Comparison of ENCODE assay signal across 1 cellular context in the genomic region with DNA sequence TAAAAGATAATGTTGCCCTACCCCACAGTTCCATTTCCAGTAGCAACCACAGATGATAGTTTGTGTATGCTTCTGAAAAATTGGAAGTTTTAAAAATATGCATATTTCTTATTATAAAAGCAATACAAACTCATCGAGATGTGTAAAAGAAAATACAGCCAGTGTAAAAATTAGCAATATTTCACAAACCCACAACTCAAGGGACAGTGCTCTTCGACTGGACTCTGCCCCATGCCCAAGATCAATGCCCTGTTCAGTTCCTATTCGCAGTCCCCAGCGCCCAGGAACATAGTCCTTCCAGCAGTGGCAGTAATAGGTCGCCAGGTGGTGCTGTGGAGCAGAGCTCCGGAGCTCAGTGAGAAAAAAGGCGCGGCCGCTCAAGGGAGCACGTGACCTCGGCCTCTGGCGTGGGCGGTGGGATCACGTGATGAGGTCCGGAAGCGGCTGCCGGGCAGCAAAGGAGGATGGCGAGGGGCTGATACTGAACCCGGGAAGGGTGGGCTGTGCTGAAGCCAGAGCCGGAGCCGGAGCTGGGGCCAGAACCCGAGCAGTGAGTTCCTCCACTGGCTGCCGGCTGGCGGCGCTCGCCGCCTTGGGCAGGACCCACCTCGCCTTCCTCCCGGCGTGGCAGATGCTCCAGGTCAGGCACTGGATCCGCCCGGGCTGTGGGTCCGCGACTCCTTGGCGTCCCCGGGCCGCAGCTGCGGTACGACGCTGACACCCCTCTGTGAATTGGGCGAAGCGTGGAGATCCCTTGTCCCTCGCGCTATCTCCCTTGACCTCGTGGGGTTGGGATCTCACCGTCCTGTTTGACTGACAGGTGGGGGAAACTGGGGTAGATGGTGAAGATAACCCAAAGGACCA.
TF ChIP-seq lines count a peak whose summit lies in the region.

A gene (plus strand): TSS at position 430 of the 864 bp plus-strand sequence. CDS start 11,190 bp downstream, outside the sequence.

TF ChIP-seq in K562, 482 proteins besides CTCF, POLR2A, EP300 and RAD21 (continued from another document and continues in another):
- TF ChIP-seq, protein P1, sequence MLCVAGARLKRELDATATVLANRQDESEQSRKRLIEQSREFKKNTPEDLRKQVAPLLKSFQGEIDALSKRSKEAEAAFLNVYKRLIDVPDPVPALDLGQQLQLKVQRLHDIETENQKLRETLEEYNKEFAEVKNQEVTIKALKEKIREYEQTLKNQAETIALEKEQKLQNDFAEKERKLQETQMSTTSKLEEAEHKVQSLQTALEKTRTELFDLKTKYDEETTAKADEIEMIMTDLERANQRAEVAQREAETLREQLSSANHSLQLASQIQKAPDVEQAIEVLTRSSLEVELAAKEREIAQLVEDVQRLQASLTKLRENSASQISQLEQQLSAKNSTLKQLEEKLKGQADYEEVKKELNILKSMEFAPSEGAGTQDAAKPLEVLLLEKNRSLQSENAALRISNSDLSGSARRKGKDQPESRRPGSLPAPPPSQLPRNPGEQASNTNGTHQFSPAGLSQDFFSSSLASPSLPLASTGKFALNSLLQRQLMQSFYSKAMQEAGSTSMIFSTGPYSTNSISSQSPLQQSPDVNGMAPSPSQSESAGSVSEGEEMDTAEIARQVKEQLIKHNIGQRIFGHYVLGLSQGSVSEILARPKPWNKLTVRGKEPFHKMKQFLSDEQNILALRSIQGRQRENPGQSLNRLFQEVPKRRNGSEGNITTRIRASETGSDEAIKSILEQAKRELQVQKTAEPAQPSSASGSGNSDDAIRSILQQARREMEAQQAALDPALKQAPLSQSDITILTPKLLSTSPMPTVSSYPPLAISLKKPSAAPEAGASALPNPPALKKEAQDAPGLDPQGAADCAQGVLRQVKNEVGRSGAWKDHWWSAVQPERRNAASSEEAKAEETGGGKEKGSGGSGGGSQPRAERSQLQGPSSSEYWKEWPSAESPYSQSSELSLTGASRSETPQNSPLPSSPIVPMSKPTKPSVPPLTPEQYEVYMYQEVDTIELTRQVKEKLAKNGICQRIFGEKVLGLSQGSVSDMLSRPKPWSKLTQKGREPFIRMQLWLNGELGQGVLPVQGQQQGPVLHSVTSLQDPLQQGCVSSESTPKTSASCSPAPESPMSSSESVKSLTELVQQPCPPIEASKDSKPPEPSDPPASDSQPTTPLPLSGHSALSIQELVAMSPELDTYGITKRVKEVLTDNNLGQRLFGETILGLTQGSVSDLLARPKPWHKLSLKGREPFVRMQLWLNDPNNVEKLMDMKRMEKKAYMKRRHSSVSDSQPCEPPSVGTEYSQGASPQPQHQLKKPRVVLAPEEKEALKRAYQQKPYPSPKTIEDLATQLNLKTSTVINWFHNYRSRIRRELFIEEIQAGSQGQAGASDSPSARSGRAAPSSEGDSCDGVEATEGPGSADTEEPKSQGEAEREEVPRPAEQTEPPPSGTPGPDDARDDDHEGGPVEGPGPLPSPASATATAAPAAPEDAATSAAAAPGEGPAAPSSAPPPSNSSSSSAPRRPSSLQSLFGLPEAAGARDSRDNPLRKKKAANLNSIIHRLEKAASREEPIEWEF (CRISPR knock-in tag; IDR thresholded peaks at IDR 0.05): no peak
- TF ChIP-seq ZNF830 (CRISPR knock-in tag; IDR thresholded peaks at IDR 0.05) (no peak), ZNF140 (CRISPR knock-in tag; IDR thresholded peaks at IDR 0.05) (no peak), POU5F1 (IDR thresholded peaks at IDR 0.05; ENCODE audit: borderline replicate concordance, low read depth, low read length, partially characterized antibody) (no peak), SMC3 (conservative IDR thresholded peaks at IDR 0.05; ENCODE audit: insufficient read depth, low read depth, low read length) (peak; percentile 97), RUNX1 (IDR thresholded peaks at IDR 0.05; ENCODE audit: low read depth) (no peak), TARDBP (IDR thresholded peaks at IDR 0.05) (peak; percentile 51; the same call in 1 of the 2 replicates), ZNF778 (CRISPR knock-in tag; IDR thresholded peaks at IDR 0.05) (no peak), ZNF253 (CRISPR knock-in tag; conservative IDR thresholded peaks at IDR 0.05) (no peak), NFRKB (IDR thresholded peaks at IDR 0.05; ENCODE audit: low read depth) (no peak), CBFA2T2 (conservative IDR thresholded peaks at IDR 0.05) (peak; percentile 98), ARID2 (IDR thresholded peaks at IDR 0.05) (peak; percentile 72; the same call in 1 of the 2 replicates), RBM14 (IDR thresholded peaks at IDR 0.05; ENCODE audit: borderline replicate concordance, insufficient read depth, low read depth, low read length) (no peak), RAD51 (IDR thresholded peaks at IDR 0.05; ENCODE audit: borderline replicate concordance, low read depth) (peak; percentile 100), MAFK (IDR thresholded peaks at IDR 0.05; ENCODE audit: low read length) (0 out of 2 replicates have a peak, but pooled peaks have one; percentile 3), MTA3 (IDR thresholded peaks at IDR 0.05; ENCODE audit: borderline replicate concordance) (peak; percentile 69; the same call in 1 of the 2 replicates), CBX2 (IDR thresholded peaks at IDR 0.05; ENCODE audit: insufficient read depth, low read length, poor library complexity, severe bottlenecking) (no peak), ZNF239 (CRISPR knock-in tag; IDR thresholded peaks at IDR 0.05) (0 out of 2 replicates have a peak, but pooled peaks have one; percentile 47), POLR2B (IDR thresholded peaks at IDR 0.05; ENCODE audit: low read depth, partially characterized antibody) (no peak), NFIC (IDR thresholded peaks at IDR 0.05) (no peak), TAF15 (IDR thresholded peaks at IDR 0.05; ENCODE audit: low read depth, low read length) (no peak), NR1H2 (CRISPR knock-in tag; IDR thresholded peaks at IDR 0.05) (no peak), NBN (IDR thresholded peaks at IDR 0.05; ENCODE audit: low read depth) (0 out of 2 replicates have a peak, but pooled peaks have one; percentile 38), RBM22 (IDR thresholded peaks at IDR 0.05; ENCODE audit: low read depth, low read length, poor library complexity, severe bottlenecking) (no peak), SIN3B (IDR thresholded peaks at IDR 0.05; ENCODE audit: low read depth) (peak; percentile 79; the same call in 1 of the 2 replicates), MEF2D (tag; conservative IDR thresholded peaks at IDR 0.05; ENCODE audit: low read depth) (no peak), POLR2H (tag; IDR thresholded peaks at IDR 0.05; ENCODE audit: low read depth) (no peak), TEAD2 (tag; IDR thresholded peaks at IDR 0.05) (no peak), PHF8 (IDR thresholded peaks at IDR 0.05; ENCODE audit: borderline replicate concordance, low read length) (peak; percentile 59; the same call in 1 of the 2 replicates), NONO (IDR thresholded peaks at IDR 0.05; ENCODE audit: low read depth in 2 of 2, low read length in 1 of 2) (no peak), ZNF274 (IDR thresholded peaks at IDR 0.05; ENCODE audit: borderline replicate concordance, low read depth, low read length) (no peak; the same call in 1 of the 2 replicates), HIVEP1 (CRISPR knock-in tag; IDR thresholded peaks at IDR 0.05) (no peak), NFXL1 (CRISPR knock-in tag; IDR thresholded peaks at IDR 0.05) (no peak), CREBBP (IDR thresholded peaks at IDR 0.05; ENCODE audit: low read depth, low read length) (no peak), PCBP1 (IDR thresholded peaks at IDR 0.05; ENCODE audit: low read depth, low read length, poor library complexity, severe bottlenecking) (no peak), NR2C2 (CRISPR knock-in tag; IDR thresholded peaks at IDR 0.05) (no peak), NR2C2 (tag; IDR thresholded peaks at IDR 0.05) (no peak), TAF7 (tag; IDR thresholded peaks at IDR 0.05) (no peak), SMARCE1 (IDR thresholded peaks at IDR 0.05) (no peak), ZNF76 (CRISPR knock-in tag; IDR thresholded peaks at IDR 0.05; ENCODE audit: borderline replicate concordance) (peak; percentile 62; the same call in 1 of the 2 replicates)
- TF ChIP-seq, protein P2, sequence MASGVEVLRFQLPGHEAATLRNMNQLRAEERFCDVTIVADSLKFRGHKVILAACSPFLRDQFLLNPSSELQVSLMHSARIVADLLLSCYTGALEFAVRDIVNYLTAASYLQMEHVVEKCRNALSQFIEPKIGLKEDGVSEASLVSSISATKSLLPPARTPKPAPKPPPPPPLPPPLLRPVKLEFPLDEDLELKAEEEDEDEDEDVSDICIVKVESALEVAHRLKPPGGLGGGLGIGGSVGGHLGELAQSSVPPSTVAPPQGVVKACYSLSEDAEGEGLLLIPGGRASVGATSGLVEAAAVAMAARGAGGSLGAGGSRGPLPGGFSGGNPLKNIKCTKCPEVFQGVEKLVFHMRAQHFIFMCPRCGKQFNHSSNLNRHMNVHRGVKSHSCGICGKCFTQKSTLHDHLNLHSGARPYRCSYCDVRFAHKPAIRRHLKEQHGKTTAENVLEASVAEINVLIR (CRISPR knock-in tag; IDR thresholded peaks at IDR 0.05): no peak
- TF ChIP-seq, protein P3, sequence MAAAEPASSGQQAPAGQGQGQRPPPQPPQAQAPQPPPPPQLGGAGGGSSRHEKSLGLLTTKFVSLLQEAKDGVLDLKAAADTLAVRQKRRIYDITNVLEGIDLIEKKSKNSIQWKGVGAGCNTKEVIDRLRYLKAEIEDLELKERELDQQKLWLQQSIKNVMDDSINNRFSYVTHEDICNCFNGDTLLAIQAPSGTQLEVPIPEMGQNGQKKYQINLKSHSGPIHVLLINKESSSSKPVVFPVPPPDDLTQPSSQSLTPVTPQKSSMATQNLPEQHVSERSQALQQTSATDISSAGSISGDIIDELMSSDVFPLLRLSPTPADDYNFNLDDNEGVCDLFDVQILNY (CRISPR knock-in tag; IDR thresholded peaks at IDR 0.05): no peak
- TF ChIP-seq, protein P4, sequence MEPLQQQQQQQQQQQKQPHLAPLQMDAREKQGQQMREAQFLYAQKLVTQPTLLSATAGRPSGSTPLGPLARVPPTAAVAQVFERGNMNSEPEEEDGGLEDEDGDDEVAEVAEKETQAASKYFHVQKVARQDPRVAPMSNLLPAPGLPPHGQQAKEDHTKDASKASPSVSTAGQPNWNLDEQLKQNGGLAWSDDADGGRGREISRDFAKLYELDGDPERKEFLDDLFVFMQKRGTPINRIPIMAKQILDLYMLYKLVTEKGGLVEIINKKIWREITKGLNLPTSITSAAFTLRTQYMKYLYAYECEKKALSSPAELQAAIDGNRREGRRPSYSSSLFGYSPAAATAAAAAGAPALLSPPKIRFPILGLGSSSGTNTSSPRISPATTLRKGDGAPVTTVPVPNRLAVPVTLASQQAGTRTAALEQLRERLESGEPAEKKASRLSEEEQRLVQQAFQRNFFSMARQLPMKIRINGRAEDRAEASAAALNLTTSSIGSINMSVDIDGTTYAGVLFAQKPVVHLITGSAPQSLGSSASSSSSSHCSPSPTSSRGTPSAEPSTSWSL (CRISPR knock-in tag; IDR thresholded peaks at IDR 0.05; ENCODE audit: borderline replicate concordance): no peak
- TF ChIP-seq, protein P5, sequence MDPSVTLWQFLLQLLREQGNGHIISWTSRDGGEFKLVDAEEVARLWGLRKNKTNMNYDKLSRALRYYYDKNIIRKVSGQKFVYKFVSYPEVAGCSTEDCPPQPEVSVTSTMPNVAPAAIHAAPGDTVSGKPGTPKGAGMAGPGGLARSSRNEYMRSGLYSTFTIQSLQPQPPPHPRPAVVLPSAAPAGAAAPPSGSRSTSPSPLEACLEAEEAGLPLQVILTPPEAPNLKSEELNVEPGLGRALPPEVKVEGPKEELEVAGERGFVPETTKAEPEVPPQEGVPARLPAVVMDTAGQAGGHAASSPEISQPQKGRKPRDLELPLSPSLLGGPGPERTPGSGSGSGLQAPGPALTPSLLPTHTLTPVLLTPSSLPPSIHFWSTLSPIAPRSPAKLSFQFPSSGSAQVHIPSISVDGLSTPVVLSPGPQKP (CRISPR knock-in tag; IDR thresholded peaks at IDR 0.05): no peak
- TF ChIP-seq, protein P6, sequence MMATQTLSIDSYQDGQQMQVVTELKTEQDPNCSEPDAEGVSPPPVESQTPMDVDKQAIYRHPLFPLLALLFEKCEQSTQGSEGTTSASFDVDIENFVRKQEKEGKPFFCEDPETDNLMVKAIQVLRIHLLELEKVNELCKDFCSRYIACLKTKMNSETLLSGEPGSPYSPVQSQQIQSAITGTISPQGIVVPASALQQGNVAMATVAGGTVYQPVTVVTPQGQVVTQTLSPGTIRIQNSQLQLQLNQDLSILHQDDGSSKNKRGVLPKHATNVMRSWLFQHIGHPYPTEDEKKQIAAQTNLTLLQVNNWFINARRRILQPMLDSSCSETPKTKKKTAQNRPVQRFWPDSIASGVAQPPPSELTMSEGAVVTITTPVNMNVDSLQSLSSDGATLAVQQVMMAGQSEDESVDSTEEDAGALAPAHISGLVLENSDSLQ (IDR thresholded peaks at IDR 0.05): peak; percentile 92
- TF ChIP-seq, protein P7, sequence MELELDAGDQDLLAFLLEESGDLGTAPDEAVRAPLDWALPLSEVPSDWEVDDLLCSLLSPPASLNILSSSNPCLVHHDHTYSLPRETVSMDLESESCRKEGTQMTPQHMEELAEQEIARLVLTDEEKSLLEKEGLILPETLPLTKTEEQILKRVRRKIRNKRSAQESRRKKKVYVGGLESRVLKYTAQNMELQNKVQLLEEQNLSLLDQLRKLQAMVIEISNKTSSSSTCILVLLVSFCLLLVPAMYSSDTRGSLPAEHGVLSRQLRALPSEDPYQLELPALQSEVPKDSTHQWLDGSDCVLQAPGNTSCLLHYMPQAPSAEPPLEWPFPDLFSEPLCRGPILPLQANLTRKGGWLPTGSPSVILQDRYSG (tag; conservative IDR thresholded peaks at IDR 0.05; ENCODE audit: low read depth): no peak
- TF ChIP-seq, protein P8, sequence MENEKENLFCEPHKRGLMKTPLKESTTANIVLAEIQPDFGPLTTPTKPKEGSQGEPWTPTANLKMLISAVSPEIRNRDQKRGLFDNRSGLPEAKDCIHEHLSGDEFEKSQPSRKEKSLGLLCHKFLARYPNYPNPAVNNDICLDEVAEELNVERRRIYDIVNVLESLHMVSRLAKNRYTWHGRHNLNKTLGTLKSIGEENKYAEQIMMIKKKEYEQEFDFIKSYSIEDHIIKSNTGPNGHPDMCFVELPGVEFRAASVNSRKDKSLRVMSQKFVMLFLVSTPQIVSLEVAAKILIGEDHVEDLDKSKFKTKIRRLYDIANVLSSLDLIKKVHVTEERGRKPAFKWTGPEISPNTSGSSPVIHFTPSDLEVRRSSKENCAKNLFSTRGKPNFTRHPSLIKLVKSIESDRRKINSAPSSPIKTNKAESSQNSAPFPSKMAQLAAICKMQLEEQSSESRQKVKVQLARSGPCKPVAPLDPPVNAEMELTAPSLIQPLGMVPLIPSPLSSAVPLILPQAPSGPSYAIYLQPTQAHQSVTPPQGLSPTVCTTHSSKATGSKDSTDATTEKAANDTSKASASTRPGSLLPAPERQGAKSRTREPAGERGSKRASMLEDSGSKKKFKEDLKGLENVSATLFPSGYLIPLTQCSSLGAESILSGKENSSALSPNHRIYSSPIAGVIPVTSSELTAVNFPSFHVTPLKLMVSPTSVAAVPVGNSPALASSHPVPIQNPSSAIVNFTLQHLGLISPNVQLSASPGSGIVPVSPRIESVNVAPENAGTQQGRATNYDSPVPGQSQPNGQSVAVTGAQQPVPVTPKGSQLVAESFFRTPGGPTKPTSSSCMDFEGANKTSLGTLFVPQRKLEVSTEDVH (IDR thresholded peaks at IDR 0.05; ENCODE audit: low read depth, partially characterized antibody): peak; percentile 81
- TF ChIP-seq, protein P9, sequence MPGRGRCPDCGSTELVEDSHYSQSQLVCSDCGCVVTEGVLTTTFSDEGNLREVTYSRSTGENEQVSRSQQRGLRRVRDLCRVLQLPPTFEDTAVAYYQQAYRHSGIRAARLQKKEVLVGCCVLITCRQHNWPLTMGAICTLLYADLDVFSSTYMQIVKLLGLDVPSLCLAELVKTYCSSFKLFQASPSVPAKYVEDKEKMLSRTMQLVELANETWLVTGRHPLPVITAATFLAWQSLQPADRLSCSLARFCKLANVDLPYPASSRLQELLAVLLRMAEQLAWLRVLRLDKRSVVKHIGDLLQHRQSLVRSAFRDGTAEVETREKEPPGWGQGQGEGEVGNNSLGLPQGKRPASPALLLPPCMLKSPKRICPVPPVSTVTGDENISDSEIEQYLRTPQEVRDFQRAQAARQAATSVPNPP (IDR thresholded peaks at IDR 0.05; ENCODE audit: borderline replicate concordance, insufficient read depth, insufficient read length): no peak
